9 cellular contexts compared by ENCODE assay signal in genomic region chr5:150642567-150642927, GRCh38. TPM values are rescaled to one million over a fixed set of nuclear protein-coding genes. Genes with fewer than 3 reads are reported as not detected.
A peak's percentile ranks its signal among the peaks of the same experiment; 100 is the strongest.
DNase-seq lines count a peak whose midpoint lies in the region; ATAC-seq and TF ChIP-seq lines count a peak whose summit lies in the region.
"Had no signal": no experiment of that assay in that cellular context is flagged by ENCODE, and none has a peak within 500 bp of the region (broad histone marks: within the 10 kb centered on the region; RNA-seq: fewer than 3 reads in every experiment).

No MANE protein-coding gene starts in this region.

- H3K4me1 ChIP-seq in spleen, result peaks cover 29 to 100% (median 63%) of the 10 kb centered on the region in 6 donors

- 46 to 73% (median 70%) methylated on average over 4 to 5 of the region's 5 CpGs for WGBS in spleen, 5 donors

- peak; percentile 84 for DNase-seq in HK-2 (ENCODE audit: unreplicated experiment)
- DNase-seq in astrocyte of the cerebellum (ENCODE audit: low read depth), result peak; percentile 86
- peak; percentile 34 for DNase-seq in iPS-NIHi11 (ENCODE audit: low spot score)
- DNase-seq in spleen, result peak; percentile 46
- no peak for DNase-seq in SIG-M5 treated with dmso at 0.1 percent for 504 hours (lab: John Stamatoyannopoulos, UW; ENCODE audit: unreplicated experiment)
- no peak for DNase-seq in NCI-H774 (lab: John Stamatoyannopoulos, UW)
- no peak for DNase-seq in C1 segment of cervical spinal cord (lab: John Stamatoyannopoulos, UW)
- DNase-seq: NCI-H1105 had no signal

- H3K4me3 ChIP-seq in astrocyte of the cerebellum (ENCODE audit: low read depth, low read length) (peak overlapping the region; percentile 46), spleen (peak overlapping the region in 5 of 8 donors; percentile 15 to 60 (median 30))

- TF ChIP-seq CTCF in astrocyte of the cerebellum (IDR thresholded peaks at IDR 0.05; ENCODE audit: low read depth, low read length, missing control alignments) (no peak), spleen (IDR thresholded peaks at IDR 0.05 in 8 of 11, conservative IDR thresholded peaks at IDR 0.05 in 3 of 11) (no peak)

- ATAC-seq in HG02642 (IDR thresholded peaks at IDR 0.05; ENCODE audit: poor library complexity, unreplicated experiment), result no peak

- intact Hi-C loops in spleen (cut with DNase I; ENCODE audit: low total_unique reads), result no loop called here

- H3K36me3 ChIP-seq in spleen, result no peaks in the 10 kb centered on the region

- no peaks in the 10 kb centered on the region for H3K27me3 ChIP-seq in spleen (replicated peaks in 1 of 7)

- TF ChIP-seq POLR2A in spleen (IDR thresholded peaks at IDR 0.05), result no peak

- peak overlapping the region in 7 of 8 donors; percentile 82 to 89 (median 86) for H3K27ac ChIP-seq in spleen

- in situ Hi-C loops in astrocyte of the cerebellum (cut with HindIII; ENCODE audit: low sequenced_read_pairs), result no loop called here

- H3K9me3 ChIP-seq in spleen, result no peaks in the 10 kb centered on the region

RNA-seq across cellular contexts. Expression of gene SYNPO, which starts 2.1 kb away (rescaled TPM):
- 100 to 1,000 TPM in 2 of 7 donors, 10 to 100 TPM in 5; 38.9 to 133 (median 68.9) TPM for total RNA-seq in spleen
- 10 to 100 TPM in 1 of 3 donors, 1 to 10 TPM in 2; 6.9 to 28.0 (median 9.3) TPM for polyA plus RNA-seq in spleen

RNA-seq across cellular contexts. Expression of gene MYOZ3, which starts 18.5 kb away (rescaled TPM):
- total RNA-seq in spleen, result 1 to 10 TPM in 3 of 7 donors, under 1 TPM in 3, not detected in 1; 0.26 to 1.2 (median 0.81) TPM
- polyA plus RNA-seq in spleen, result under 1 TPM; 0.04 to 0.32 (median 0.14) TPM

RNA-seq across cellular contexts. Expression of gene RBM22, which starts 58.3 kb away (rescaled TPM):
- 10 to 100 TPM; 52.3 to 66.9 (median 59.6) TPM for total RNA-seq in spleen
- 10 to 100 TPM; 31.4 to 47.3 (median 45.3) TPM for polyA plus RNA-seq in spleen

Comparison
In these comparisons a context has a peak if more than half of its experiments do, and no peak if none do; other contexts are left out.
1. DNase-seq: peak in HK-2 (single experiment), astrocyte of the cerebellum (single experiment), iPS-NIHi11 (single experiment) and spleen (single experiment); none in SIG-M5 treated with dmso at 0.1 percent for 504 hours (single experiment), NCI-H774 (single experiment) and C1 segment of cervical spinal cord (0 of 14).